25 cellular contexts compared by ENCODE assay signal in genomic region chr2:172134270-172134669, GRCh38. TPM values are rescaled to one million over a fixed set of nuclear protein-coding genes. Genes with fewer than 3 reads are reported as not detected.
DNase-seq lines count a peak whose midpoint lies in the region; ATAC-seq, FAIRE-seq and TF ChIP-seq lines count a peak whose summit lies in the region.
"Had no signal": no experiment of that assay in that cellular context is flagged by ENCODE, and none has a peak within 500 bp of the region (broad histone marks: within the 10 kb centered on the region; RNA-seq: fewer than 3 reads in every experiment).

No MANE protein-coding gene starts in this region.

- no peaks in the 10 kb centered on the region for H3K9me3 Mint-ChIP-seq in endodermal cell
- H3K9me3 Mint-ChIP-seq in stimulated activated naive B cell treated with anti-CD40 and anti-IgM and Interleukin-4, amounts not matched to agents 10 μg/mL and 1 μg/mL and 100 μg/mL, for 72 hours: peaks cover 5 to 7% of the 10 kb centered on the region in 2 donors

- intact Hi-C loops in Panc1 (cut with micrococcal nuclease; ENCODE audit: unreplicated experiment): no loop called here

- no peaks in the 10 kb centered on the region; the same call in 1 of the 2 replicates for H3K27me3 ChIP-seq in Panc1 (ENCODE audit: control insufficient read depth, insufficient read depth, low read length)
- no peaks in the 10 kb centered on the region for H3K27me3 ChIP-seq in endodermal cell (ENCODE audit: control insufficient read depth, insufficient read depth, low read length, poor library complexity, severe bottlenecking)
- H3K27me3 ChIP-seq in small intestine (ENCODE audit: control insufficient read depth in 2 of 2, insufficient read depth in 2 of 2, low read length in 2 of 2): no peaks in the 10 kb centered on the region
- H3K27me3 ChIP-seq: SJCRH30 had no signal

- no peak overlapping the region for H3K4me3 Mint-ChIP-seq in endodermal cell
- H3K4me3 Mint-ChIP-seq in stimulated activated naive B cell treated with anti-CD40 and anti-IgM and Interleukin-4, amounts not matched to agents 10 μg/mL and 1 μg/mL and 100 μg/mL, for 72 hours: no peak overlapping the region
- H3K4me3 Mint-ChIP-seq: CD4-positive, alpha-beta memory T cell had no signal

- no peak overlapping the region for H3K27ac Mint-ChIP-seq in endodermal cell
- no peak overlapping the region for H3K27ac Mint-ChIP-seq in stimulated activated naive B cell treated with anti-CD40 and anti-IgM and Interleukin-4, amounts not matched to agents 10 μg/mL and 1 μg/mL and 100 μg/mL, for 72 hours
- H3K27ac Mint-ChIP-seq: CD4-positive, alpha-beta memory T cell had no signal

- no peaks in the 10 kb centered on the region for H3K36me3 Mint-ChIP-seq in endodermal cell (ENCODE audit: low read depth)
- peaks cover 2 to 4% of the 10 kb centered on the region in 2 donors for H3K36me3 Mint-ChIP-seq in stimulated activated naive B cell treated with anti-CD40 and anti-IgM and Interleukin-4, amounts not matched to agents 10 μg/mL and 1 μg/mL and 100 μg/mL, for 72 hours

- no peak overlapping the region for H3K27ac ChIP-seq in A549
- H3K27ac ChIP-seq in Panc1 (ENCODE audit: low read length): no peak overlapping the region
- no peak overlapping the region for H3K27ac ChIP-seq in endodermal cell (ENCODE audit: low read depth, low read length)
- no peak overlapping the region for H3K27ac ChIP-seq in small intestine (ENCODE audit: low read depth in 1 of 2, low read length in 1 of 2)
- H3K27ac ChIP-seq: HL-60, SJCRH30 had no signal

- H3K4me3 ChIP-seq in A549 (no peak overlapping the region), GM12875 (ENCODE audit: low read depth, low read length) (no peak overlapping the region), Panc1 (ENCODE audit: low read depth in 2 of 2, low read length in 2 of 2) (no peak overlapping the region), endodermal cell (ENCODE audit: low read length) (no peak overlapping the region), small intestine (ENCODE audit: low read depth in 1 of 2, low read length in 2 of 2) (no peak overlapping the region)
- H3K4me3 ChIP-seq: SJCRH30 had no signal

- H3K9ac ChIP-seq in endodermal cell (ENCODE audit: extremely low read depth, low read length, poor library complexity, severe bottlenecking): no peak overlapping the region

- POLR2A ChIA-PET in A549 (lab: Yijun Ruan, JAX) (no interaction called here), Panc1 (lab: Charles Lee) (no interaction called here)

- H3K4me1 Mint-ChIP-seq in endodermal cell: peaks cover 10% of the 10 kb centered on the region
- no peaks in the 10 kb centered on the region for H3K4me1 Mint-ChIP-seq in stimulated activated naive B cell treated with anti-CD40 and anti-IgM and Interleukin-4, amounts not matched to agents 10 μg/mL and 1 μg/mL and 100 μg/mL, for 72 hours
- H3K4me1 Mint-ChIP-seq: CD4-positive, alpha-beta memory T cell had no signal

- no peak for TF ChIP-seq RAD21 in A549 (conservative IDR thresholded peaks at IDR 0.05 in 1 of 2, IDR thresholded peaks at IDR 0.05 in 1 of 2)

- FAIRE-seq in A549 (lab: Jason Lieb, UNC) (no peak), GM12892 (lab: Jason Lieb, UNC) (no peak), small intestine (lab: Jason Lieb, UNC) (no peak)

- TF ChIP-seq CTCF in A549 (IDR thresholded peaks at IDR 0.05) (no peak), GM12875 (IDR thresholded peaks at IDR 0.05; ENCODE audit: borderline replicate concordance, insufficient read depth, low read depth, low read length) (0 out of 2 replicates have a peak, but pooled peaks have one; percentile 17), Panc1 (IDR thresholded peaks at IDR 0.05) (peak; percentile 14; the same call in 1 of the 2 replicates), endodermal cell (conservative IDR thresholded peaks at IDR 0.05) (peak; percentile 34)

- no TSS peak for BruUV-seq in Panc1 (replicated peaks; lab: Mats Ljungman, UMichigan)

- H3K27me3 Mint-ChIP-seq in endodermal cell (ENCODE audit: insufficient read depth): peaks cover 57% of the 10 kb centered on the region
- H3K27me3 Mint-ChIP-seq in stimulated activated naive B cell treated with anti-CD40 and anti-IgM and Interleukin-4, amounts not matched to agents 10 μg/mL and 1 μg/mL and 100 μg/mL, for 72 hours: peaks cover 13 to 15% of the 10 kb centered on the region in 2 donors

- H3K4me1 ChIP-seq in A549 (no peaks in the 10 kb centered on the region), Panc1 (ENCODE audit: control insufficient read depth, insufficient read depth, low read length) (no peaks in the 10 kb centered on the region), endodermal cell (ENCODE audit: control insufficient read depth, insufficient read depth, low read length) (no peaks in the 10 kb centered on the region), small intestine (ENCODE audit: control insufficient read depth in 2 of 2, insufficient read depth in 1 of 2, low read depth in 1 of 2, low read length in 1 of 2) (no peaks in the 10 kb centered on the region)
- H3K4me1 ChIP-seq: SJCRH30 had no signal

- in situ Hi-C loops in Panc1 (cut with HindIII; ENCODE audit: low pct_unique_long_range_greater_than_20kb, low sequenced_read_pairs): no loop called here

- DNase-seq in A549 (ENCODE audit: low read depth in 1 of 2, low spot score in 1 of 2): no peak
- no peak for DNase-seq in Panc1 (ENCODE audit: low read depth, low spot score)
- no peak for DNase-seq in endodermal cell
- no peak for DNase-seq in GM12892 (ENCODE audit: insufficient read length)
- no peak for DNase-seq in stimulated activated naive B cell treated with anti-CD40 and anti-IgM and Interleukin-4, amounts not matched to agents 10 μg/mL and 1 μg/mL and 100 μg/mL, for 72 hours
- DNase-seq in small intestine: no peak
- DNase-seq: C1 segment of cervical spinal cord; CD4-positive, alpha-beta memory T cell; DMS79; EL; GF-D8; GOT3; HCEC 1CT; Karpas-422; NCI-H1105; NCI-H187; NCI-H2171 treated with DMSO at 0.1 percent for 48 hours; NCI-H524; NCI-H774; SJCRH30; T-helper 2 cell had no signal

- 16% methylated on average over 3 of the region's 3 CpGs for WGBS in A549 (ENCODE audit: missing lambda C conversion rate)
- 85% methylated on average over 3 of the region's 3 CpGs; no CpG with 5 or more reads in 1 of the 2 experiments for WGBS in endodermal cell (ENCODE audit: insufficient coverage in 1 of 2, insufficient read length in 1 of 2), 2 experiments
- WGBS in small intestine, 3 donors: 70 to 80% (median 80%) methylated on average over 3 of the region's 3 CpGs

- H3K36me3 ChIP-seq in Panc1 (ENCODE audit: control insufficient read depth, insufficient read depth, low read length) (no peaks in the 10 kb centered on the region), endodermal cell (ENCODE audit: control insufficient read depth, insufficient read depth, low read length) (no peaks in the 10 kb centered on the region), small intestine (ENCODE audit: control insufficient read depth in 2 of 2, insufficient read depth in 2 of 2, low read length in 2 of 2) (no peaks in the 10 kb centered on the region)
- H3K36me3 ChIP-seq: SJCRH30 had no signal

- no peak for TF ChIP-seq EP300 in A549 (IDR thresholded peaks at IDR 0.05)

- H3K9me3 ChIP-seq in A549 (no peaks in the 10 kb centered on the region; the same call in 2 of the 3 replicates), Panc1 (ENCODE audit: control insufficient read depth, insufficient read depth, low read depth, low read length) (no peaks in the 10 kb centered on the region), endodermal cell (ENCODE audit: control insufficient read depth, low read length) (no peaks in the 10 kb centered on the region), small intestine (ENCODE audit: control insufficient read depth, low read depth) (no peaks in the 10 kb centered on the region)
- H3K9me3 ChIP-seq: SJCRH30 had no signal

- H3K4me2 ChIP-seq in A549: no peak overlapping the region

- CTCF ChIA-PET in A549 (lab: Yijun Ruan, JAX): interaction anchor here (0.6 to 1.3 kb wide), 2 partner anchors 9 to 417 kb away, joined by 3 to 5 read pairs; no protein-coding TSS in a partner anchor
- CTCF ChIA-PET in Panc1 (lab: Charles Lee): interaction anchor here (0.6 kb wide), 1 partner anchor 144 kb away, joined by 10 read pairs; no protein-coding TSS in a partner anchor

- ATAC-seq in A549 (peak; percentile 68 to 71; a peak in 4 of 6 replicates), Panc1 (no peak)
- ATAC-seq in stimulated activated naive B cell treated with anti-CD40 and anti-IgM and Interleukin-4, amounts not matched to agents 10 μg/mL and 1 μg/mL and 100 μg/mL, for 72 hours (replicated peaks): no peak
- ATAC-seq: Right ventricle myocardium inferior, SK-N-SH treated with all-trans-retinoic acid at 6 μM for 48 hours had no signal

- TF ChIP-seq POLR2A in A549 (IDR thresholded peaks at IDR 0.05; ENCODE audit: low read length) (no peak), GM12892 (IDR thresholded peaks at IDR 0.05; ENCODE audit: low read depth, low read length) (no peak)

RNA-seq across cellular contexts. Expression of gene DLX2, which starts 31.6 kb away (rescaled TPM):
- polyA plus RNA-seq in A549 (2011; rRNA removed): 0.04 TPM in 2 replicates
- 0.22 and 0.41 TPM in 2 replicates for polyA plus RNA-seq in A549 (2012; cell fraction: cytosol; rRNA removed)
- 0.44 and 0.60 TPM in 2 replicates for polyA plus RNA-seq in A549 (2012; cell fraction: nucleus; rRNA removed)
- polyA plus RNA-seq in A549 (2017; fragmentation: RNase III; extraction: RNeasy Plus Mini Kit Qiagen cat#74134 plus additional on column Dnase treatment): 0.17 to 0.25 TPM (median 0.19 TPM) in 3 replicates
- not detected in 2 replicates for polyA minus RNA-seq in A549 (2011; rRNA and poly(A)+ RNA removed)
- total RNA-seq in Panc1 (2021; ENCODE audit: unreplicated experiment): 4.4 TPM
- 1.7 TPM for polyA plus RNA-seq in Panc1 (2012; ENCODE audit: insufficient read length)
- total RNA-seq in endodermal cell: under 1 TPM in 1 of 2 donors, not detected in 1; 0.13 TPM
- polyA plus RNA-seq in endodermal cell (2013, experiment 1 of 2): 8.9 TPM
- polyA plus RNA-seq in endodermal cell (2013, experiment 2 of 2): 11.6 TPM
- polyA plus RNA-seq in GM12892 (2012; ENCODE audit: missing spikeins): 0.17 TPM
- polyA plus RNA-seq in small intestine: under 1 TPM in 1 of 3 donors, not detected in 2; 0.19 TPM
- total RNA-seq: CD4-positive, alpha-beta memory T cell; Right ventricle myocardium inferior had no signal
- polyA plus RNA-seq: CD4-positive, alpha-beta memory T cell had no signal

RNA-seq across cellular contexts. Expression of gene DLX1, which starts 49.0 kb away (rescaled TPM):
- polyA plus RNA-seq in A549 (2011; rRNA removed) (0.53 and 1.1 TPM in 2 replicates), A549 (2017; fragmentation: RNase III; extraction: RNeasy Plus Mini Kit Qiagen cat#74134 plus additional on column Dnase treatment) (2.4 to 2.9 TPM (median 2.5 TPM) in 3 replicates), small intestine (1 to 10 TPM in 1 of 3 donors, not detected in 2; 1.3 TPM)
- polyA plus RNA-seq in A549 (2012; cell fraction: cytosol; rRNA removed): 3.2 and 4.7 TPM in 2 replicates
- 7.7 and 10.3 TPM in 2 replicates for polyA plus RNA-seq in A549 (2012; cell fraction: nucleus; rRNA removed)
- 0.24 and 1.2 TPM in 2 replicates for polyA minus RNA-seq in A549 (2011; rRNA and poly(A)+ RNA removed)
- total RNA-seq in Panc1 (2021; ENCODE audit: unreplicated experiment) (3.5 TPM), endodermal cell (not detected)
- 2.7 TPM for polyA plus RNA-seq in Panc1 (2012; ENCODE audit: insufficient read length)
- polyA plus RNA-seq in endodermal cell (2013, experiment 1 of 2): 10.5 TPM
- 14.9 TPM for polyA plus RNA-seq in endodermal cell (2013, experiment 2 of 2)
- polyA plus RNA-seq in GM12892 (2012; ENCODE audit: missing spikeins): 0.28 TPM
- total RNA-seq: CD4-positive, alpha-beta memory T cell; Right ventricle myocardium inferior had no signal
- polyA plus RNA-seq: CD4-positive, alpha-beta memory T cell had no signal

Comparison
In these comparisons a context has a peak if more than half of its experiments do, and no peak if none do; other contexts are left out.
1. ATAC-seq: peak in A549 (2 of 2); none in Panc1 (single experiment) and stimulated activated naive B cell treated with anti-CD40 and anti-IgM and Interleukin-4, amounts not matched to agents 10 μg/mL and 1 μg/mL and 100 μg/mL, for 72 hours (0 of 2).